ENCODE assay signal across 12 cellular contexts in genomic region chr5:31273631-31274378, GRCh38.
DNase-seq lines count a peak whose midpoint lies in the region; ATAC-seq, FAIRE-seq and TF ChIP-seq lines count a peak whose summit lies in the region.
"Had no signal": no experiment of that assay in that cellular context is flagged by ENCODE, and none has a peak within 500 bp of the region (broad histone marks: within the 10 kb centered on the region; RNA-seq: fewer than 3 reads in every experiment).

No MANE protein-coding gene starts in this region.

- no peaks in the 10 kb centered on the region for H3K9me3 ChIP-seq in right lobe of liver
- H3K9me3 ChIP-seq in HepG2 (ENCODE audit: low read length), result no peaks in the 10 kb centered on the region
- no peaks in the 10 kb centered on the region for H3K9me3 ChIP-seq in esophagus muscularis mucosa
- H3K9me3 ChIP-seq in vagina, result no peaks in the 10 kb centered on the region
- H3K9me3 ChIP-seq: body of pancreas had no signal

- CTCF ChIA-PET in HepG2 (lab: Yijun Ruan, JAX; ENCODE audit: low intra/inter-chr PET ratio, low total read pairs), result no interaction called here

- H3K36me3 ChIP-seq in right lobe of liver (no peaks in the 10 kb centered on the region), HepG2 (replicated peaks in 1 of 2; ENCODE audit: control insufficient read depth in 1 of 2, insufficient read depth in 2 of 2, low read length in 2 of 2) (no peaks in the 10 kb centered on the region), esophagus muscularis mucosa (no peaks in the 10 kb centered on the region), vagina (no peaks in the 10 kb centered on the region)

- no peaks in the 10 kb centered on the region for H3K27me3 ChIP-seq in right lobe of liver
- H3K27me3 ChIP-seq in HepG2 (ENCODE audit: control insufficient read depth in 1 of 2, insufficient read depth in 2 of 2, low read length in 2 of 2), result peaks cover 0 to 6% of the 10 kb centered on the region in 2 experiments; a peak in 1 of 5 replicates
- peaks cover 0 to 3% (median 0%) of the 10 kb centered on the region in 4 donors for H3K27me3 ChIP-seq in esophagus muscularis mucosa
- no peaks in the 10 kb centered on the region for H3K27me3 ChIP-seq in vagina
- H3K27me3 ChIP-seq: body of pancreas had no signal

- ATAC-seq in right lobe of liver (no peak), HepG2 (no peak), HG03196 (IDR thresholded peaks at IDR 0.05; ENCODE audit: unreplicated experiment) (peak; percentile 55)
- ATAC-seq in activated T-cell treated with anti-CD3 and anti-CD28 coated beads, Interleukin-2, amount 50 U/mL, for 72 hours (replicated peaks in 1 of 2), result no peak
- ATAC-seq: body of pancreas had no signal

- 40% methylated on average over 8 of the region's 8 CpGs for WGBS in right lobe of liver (ENCODE audit: insufficient coverage, low coverage, low lambda C conversion rate, missing lambda C conversion rate)
- WGBS in HepG2 (ENCODE audit: low lambda C conversion rate), result 20% methylated on average over 8 of the region's 8 CpGs
- 68% methylated on average over 8 of the region's 8 CpGs for WGBS in esophagus muscularis mucosa

- TF ChIP-seq CTCF in right lobe of liver (IDR thresholded peaks at IDR 0.05) (no peak), HepG2 (CRISPR knock-in tag; IDR thresholded peaks at IDR 0.05) (no peak), esophagus muscularis mucosa (IDR thresholded peaks at IDR 0.05) (no peak), vagina (IDR thresholded peaks at IDR 0.05) (no peak)

- peak overlapping the region in 2 of 3 donors; percentile 1 for H3K4me3 ChIP-seq in right lobe of liver
- H3K4me3 ChIP-seq in HepG2 (replicated peaks in 1 of 3; ENCODE audit: insufficient read depth in 1 of 3, low read depth in 2 of 3, low read length in 3 of 3), result no peak overlapping the region
- H3K4me3 ChIP-seq in esophagus muscularis mucosa, result peak overlapping the region; percentile 26 to 48 (median 34)
- H3K4me3 ChIP-seq in vagina, result peak overlapping the region; percentile 27 to 29
- H3K4me3 ChIP-seq: body of pancreas had no signal

- peak overlapping the region in 1 of 3 donors; percentile 21 for H3K27ac ChIP-seq in right lobe of liver
- no peak overlapping the region for H3K27ac ChIP-seq in HepG2 (ENCODE audit: extremely low read length, insufficient read depth, low read length)
- H3K27ac ChIP-seq in esophagus muscularis mucosa (replicated peaks in 1 of 4), result peak overlapping the region in 3 of 4 donors; percentile 6 to 35 (median 11)
- H3K27ac ChIP-seq in vagina, result peak overlapping the region; percentile 8
- H3K27ac ChIP-seq: body of pancreas had no signal

- no peaks in the 10 kb centered on the region for H3K36me3 Mint-ChIP-seq in activated T-cell treated with anti-CD3 and anti-CD28 coated beads, Interleukin-2, amount 50 U/mL, for 72 hours (ENCODE audit: insufficient read depth in 2 of 2)
- no peaks in the 10 kb centered on the region for H3K36me3 Mint-ChIP-seq in activated T-helper 1 cell treated with anti-CD3 and anti-CD28 coated beads, Interleukin-12 subunit alpha, Interleukin-12 subunit beta, Interleukin-2, Interleukin-4 antibody, amounts not matched to agents 30 ng/mL and 10 ng/mL and 1 ng/mL, durations not matched to agents 14 hours and 24 hours and 36 hours (ENCODE audit: low read depth)

- H2AFZ ChIP-seq in HepG2 (ENCODE audit: low read length), result no peak overlapping the region

- H3K9me3 Mint-ChIP-seq in activated T-cell treated with anti-CD3 and anti-CD28 coated beads, Interleukin-2, amount 50 U/mL, for 72 hours, result no peaks in the 10 kb centered on the region
- H3K9me3 Mint-ChIP-seq in activated T-helper 1 cell treated with anti-CD3 and anti-CD28 coated beads, Interleukin-12 subunit alpha, Interleukin-12 subunit beta, Interleukin-2, Interleukin-4 antibody, amounts not matched to agents 30 ng/mL and 10 ng/mL and 1 ng/mL, durations not matched to agents 14 hours and 24 hours and 36 hours, result no peaks in the 10 kb centered on the region

- TF ChIP-seq POLR2A in right lobe of liver (IDR thresholded peaks at IDR 0.05) (no peak), HepG2 (IDR thresholded peaks at IDR 0.05; ENCODE audit: insufficient read depth in 1 of 2, low read depth in 2 of 2, low read length in 2 of 2) (no peak), esophagus muscularis mucosa (IDR thresholded peaks at IDR 0.05; ENCODE audit: low read depth) (no peak), vagina (IDR thresholded peaks at IDR 0.05) (no peak), erythroblast (IDR thresholded peaks at IDR 0.05; ENCODE audit: low read length) (no peak)

- no peaks in the 10 kb centered on the region for H3K4me1 Mint-ChIP-seq in activated T-cell treated with anti-CD3 and anti-CD28 coated beads, Interleukin-2, amount 50 U/mL, for 72 hours (ENCODE audit: low read depth)
- no peaks in the 10 kb centered on the region for H3K4me1 Mint-ChIP-seq in activated T-helper 1 cell treated with anti-CD3 and anti-CD28 coated beads, Interleukin-12 subunit alpha, Interleukin-12 subunit beta, Interleukin-2, Interleukin-4 antibody, amounts not matched to agents 30 ng/mL and 10 ng/mL and 1 ng/mL, durations not matched to agents 14 hours and 24 hours and 36 hours (ENCODE audit: low read depth)

- TF ChIP-seq EP300 in HepG2 (IDR thresholded peaks at IDR 0.05; ENCODE audit: low read depth in 2 of 2, low read length in 2 of 2) (no peak), HepG2 (CRISPR knock-in tag; IDR thresholded peaks at IDR 0.05; ENCODE audit: borderline replicate concordance) (no peak), esophagus muscularis mucosa (IDR thresholded peaks at IDR 0.05) (no peak)

- H3K27ac Mint-ChIP-seq in activated T-cell treated with anti-CD3 and anti-CD28 coated beads, Interleukin-2, amount 50 U/mL, for 72 hours, result no peak overlapping the region
- H3K27ac Mint-ChIP-seq in activated T-helper 1 cell treated with anti-CD3 and anti-CD28 coated beads, Interleukin-12 subunit alpha, Interleukin-12 subunit beta, Interleukin-2, Interleukin-4 antibody, amounts not matched to agents 30 ng/mL and 10 ng/mL and 1 ng/mL, durations not matched to agents 14 hours and 24 hours and 36 hours, result no peak overlapping the region

- H3K4me1 ChIP-seq in right lobe of liver (peaks cover 0 to 3% (median 0%) of the 10 kb centered on the region in 4 donors), HepG2 (ENCODE audit: insufficient read depth, low read length) (no peaks in the 10 kb centered on the region), esophagus muscularis mucosa (no peaks in the 10 kb centered on the region), vagina (no peaks in the 10 kb centered on the region)
- H3K4me1 ChIP-seq: body of pancreas had no signal

- no peak overlapping the region for H3K4me2 ChIP-seq in HepG2 (ENCODE audit: low read depth, low read length)

- intact Hi-C loops in right lobe of liver (cut with DNase I), result no loop called here
- intact Hi-C loops in HepG2 (cut with micrococcal nuclease; ENCODE audit: unreplicated experiment), result no loop called here
- intact Hi-C loops in esophagus muscularis mucosa (cut with DNase I), result no loop called here
- intact Hi-C loops in vagina (cut with DNase I), result no loop called here
- intact Hi-C loops in activated T-helper 1 cell treated with anti-CD3 and anti-CD28 coated beads, Interleukin-12 subunit alpha, Interleukin-12 subunit beta, Interleukin-2, Interleukin-4 antibody, amounts not matched to agents 30 ng/mL and 10 ng/mL and 1 ng/mL, durations not matched to agents 14 hours and 24 hours and 36 hours (cut with micrococcal nuclease), result no loop called here

- H3K4me3 Mint-ChIP-seq in activated T-cell treated with anti-CD3 and anti-CD28 coated beads, Interleukin-2, amount 50 U/mL, for 72 hours, result no peak overlapping the region
- H3K4me3 Mint-ChIP-seq in activated T-helper 1 cell treated with anti-CD3 and anti-CD28 coated beads, Interleukin-12 subunit alpha, Interleukin-12 subunit beta, Interleukin-2, Interleukin-4 antibody, amounts not matched to agents 30 ng/mL and 10 ng/mL and 1 ng/mL, durations not matched to agents 14 hours and 24 hours and 36 hours, result no peak overlapping the region

- in situ Hi-C loops in HepG2 (cut with HindIII; ENCODE audit: extremely low pct_ligation_motif_present, low pct_unique_long_range_greater_than_20kb), result no loop called here

- no TSS peak for BruUV-seq in HepG2 (replicated peaks; lab: Mats Ljungman, UMichigan)

- no peak for TF ChIP-seq RAD21 in HepG2 (CRISPR knock-in tag; IDR thresholded peaks at IDR 0.05)

- DNase-seq in right lobe of liver, result no peak
- no peak for DNase-seq in HepG2 (ENCODE audit: low spot score)
- no peak for DNase-seq in esophagus muscularis mucosa (ENCODE audit: extremely low spot score)
- no peak for DNase-seq in vagina (ENCODE audit: extremely low spot score in 2 of 2)
- no peak for DNase-seq in activated T-cell treated with anti-CD3 and anti-CD28 coated beads, Interleukin-2, amount 50 U/mL, for 72 hours
- no peak for DNase-seq in erythroblast (lab: John Stamatoyannopoulos, UW)
- DNase-seq in activated T-helper 1 cell treated with anti-CD3 and anti-CD28 coated beads, Interleukin-12 subunit alpha, Interleukin-12 subunit beta, Interleukin-2, Interleukin-4 antibody, amounts not matched to agents 30 ng/mL and 10 ng/mL and 1 ng/mL, durations not matched to agents 14 hours and 24 hours and 36 hours (ENCODE audit: low spot score), result no peak
- DNase-seq: AML-193; body of pancreas; NCI-H1105; stimulated activated CD4-positive, alpha-beta T cell treated with anti-CD3 and anti-CD28 coated beads, Interleukin-15, amount 100 ng/mL, for 24 hours had no signal

- POLR2A ChIA-PET in HepG2 (lab: Yijun Ruan, JAX), result no interaction called here

- H3K9ac ChIP-seq in HepG2 (ENCODE audit: insufficient read depth, low read depth, low read length), result no peak overlapping the region

- FAIRE-seq in HepG2 (lab: Jason Lieb, UNC), result no peak

- H4K20me1 ChIP-seq in HepG2 (ENCODE audit: insufficient read depth, low read length), result no peaks in the 10 kb centered on the region

- H3K79me2 ChIP-seq in HepG2 (ENCODE audit: insufficient read depth, low read length), result no peaks in the 10 kb centered on the region

- no peaks in the 10 kb centered on the region for H3K27me3 Mint-ChIP-seq in activated T-cell treated with anti-CD3 and anti-CD28 coated beads, Interleukin-2, amount 50 U/mL, for 72 hours (ENCODE audit: low read depth)
- H3K27me3 Mint-ChIP-seq in activated T-helper 1 cell treated with anti-CD3 and anti-CD28 coated beads, Interleukin-12 subunit alpha, Interleukin-12 subunit beta, Interleukin-2, Interleukin-4 antibody, amounts not matched to agents 30 ng/mL and 10 ng/mL and 1 ng/mL, durations not matched to agents 14 hours and 24 hours and 36 hours (ENCODE audit: insufficient read depth), result peaks cover 2% of the 10 kb centered on the region

TF ChIP-seq in HepG2, 621 proteins besides CTCF, POLR2A, EP300 and RAD21:
- TF ChIP-seq SOX6 (IDR thresholded peaks at IDR 0.05), result no peak
- TF ChIP-seq SOX6 (CRISPR knock-in tag; IDR thresholded peaks at IDR 0.05), result no peak
- TF ChIP-seq SOX5 (CRISPR knock-in tag; IDR thresholded peaks at IDR 0.05; ENCODE audit: borderline replicate concordance), result no peak
- no peak for TF ChIP-seq PHF5A (CRISPR knock-in tag; IDR thresholded peaks at IDR 0.05; ENCODE audit: low read depth, unreplicated experiment)

Comparison
In these comparisons a context has a peak if more than half of its experiments do, and no peak if none do; other contexts are left out.
1. H3K4me3 ChIP-seq: peak in right lobe of liver (2 of 3), esophagus muscularis mucosa (4 of 4) and vagina (2 of 2); none in HepG2 (0 of 3).